15 cellular contexts compared by ENCODE assay signal in genomic region chr4:8247047-8247930, GRCh38. TPM values are rescaled to one million over a fixed set of nuclear protein-coding genes. Genes with fewer than 3 reads are reported as not detected.
DNase-seq lines count a peak whose midpoint lies in the region; ATAC-seq and TF ChIP-seq lines count a peak whose summit lies in the region.
"Had no signal": no experiment of that assay in that cellular context is flagged by ENCODE, and none has a peak within 500 bp of the region (broad histone marks: within the 10 kb centered on the region; RNA-seq: fewer than 3 reads in every experiment).

No MANE protein-coding gene starts in this region.

- H3K27me3 Mint-ChIP-seq in stimulated activated naive B cell treated with anti-CD40 and anti-IgM and Interleukin-4, amounts not matched to agents 10 μg/mL and 1 μg/mL and 100 μg/mL, for 72 hours: peaks cover 3 to 7% of the 10 kb centered on the region in 2 donors

- no peak for TF ChIP-seq EP300 in transverse colon (IDR thresholded peaks at IDR 0.05; ENCODE audit: low read depth)

- peak overlapping the region; percentile 58 for H3K27ac ChIP-seq in adipose tissue (ENCODE audit: low read depth, low read length)
- peak overlapping the region; percentile 23 to 80 (median 72) for H3K27ac ChIP-seq in heart right ventricle
- peak overlapping the region; percentile 17 to 31 for H3K27ac ChIP-seq in mucosa of rectum (ENCODE audit: low read depth in 2 of 2, low read length in 2 of 2)
- H3K27ac ChIP-seq in transverse colon: peak overlapping the region; percentile 9 to 42 (median 28)
- H3K27ac ChIP-seq: pancreas, WERI-Rb-1 had no signal

- DNase-seq in heart right ventricle: peak; percentile 58 to 75
- DNase-seq in transverse colon: peak; percentile 26
- no peak for DNase-seq in stimulated activated naive B cell treated with anti-CD40 and anti-IgM and Interleukin-4, amounts not matched to agents 10 μg/mL and 1 μg/mL and 100 μg/mL, for 72 hours
- DNase-seq in HK-2 (ENCODE audit: unreplicated experiment): no peak
- DNase-seq in retina: no peak
- DNase-seq: midbrain, NCI-H2029, NCI-H526 treated with DMSO at 0.1 percent for 48 hours, WERI-Rb-1 had no signal

- peaks cover 0 to 2% of the 10 kb centered on the region in 2 donors for H3K4me1 Mint-ChIP-seq in stimulated activated naive B cell treated with anti-CD40 and anti-IgM and Interleukin-4, amounts not matched to agents 10 μg/mL and 1 μg/mL and 100 μg/mL, for 72 hours

- no peaks in the 10 kb centered on the region for H3K9me3 Mint-ChIP-seq in stimulated activated naive B cell treated with anti-CD40 and anti-IgM and Interleukin-4, amounts not matched to agents 10 μg/mL and 1 μg/mL and 100 μg/mL, for 72 hours

- H3K27me3 ChIP-seq in heart right ventricle: no peaks in the 10 kb centered on the region
- peaks cover 0 to 4% of the 10 kb centered on the region in 2 donors for H3K27me3 ChIP-seq in mucosa of rectum (ENCODE audit: control insufficient read depth in 2 of 2, insufficient read depth in 2 of 2, low read length in 2 of 2)
- H3K27me3 ChIP-seq in transverse colon: peaks cover 3% of the 10 kb centered on the region
- H3K27me3 ChIP-seq: ascending aorta; BLaER1 treated with 17β-estradiol and CSF1 and Interleukin-3, amounts not matched to agents 10 nM and 100 nM; pancreas had no signal

- H3K9me3 ChIP-seq in heart right ventricle (no peaks in the 10 kb centered on the region), mucosa of rectum (ENCODE audit: control insufficient read depth in 2 of 2, low read length in 2 of 2) (no peaks in the 10 kb centered on the region), transverse colon (no peaks in the 10 kb centered on the region)
- H3K9me3 ChIP-seq: ascending aorta, pancreas had no signal

- peak; percentile 67 to 84 (median 77) for ATAC-seq in heart right ventricle
- no peak for ATAC-seq in stimulated activated naive B cell treated with anti-CD40 and anti-IgM and Interleukin-4, amounts not matched to agents 10 μg/mL and 1 μg/mL and 100 μg/mL, for 72 hours (replicated peaks)
- ATAC-seq in HG02884 (IDR thresholded peaks at IDR 0.05; ENCODE audit: unreplicated experiment): no peak

- 56 to 72% (median 58%) methylated on average over 31 of the region's 31 CpGs for WGBS in adipose tissue, 3 donors
- 45 to 62% methylated on average over 31 of the region's 31 CpGs for WGBS in heart right ventricle, 2 donors
- WGBS in transverse colon (ENCODE audit: low coverage in 1 of 2), 2 donors: 80% methylated on average over 23 of the region's 31 CpGs; no CpG with 5 or more reads in 1 of the 2 donors

- H3K36me3 Mint-ChIP-seq in stimulated activated naive B cell treated with anti-CD40 and anti-IgM and Interleukin-4, amounts not matched to agents 10 μg/mL and 1 μg/mL and 100 μg/mL, for 72 hours: no peaks in the 10 kb centered on the region

- H3K4me1 ChIP-seq in heart right ventricle (peaks cover 15 to 29% (median 23%) of the 10 kb centered on the region in 9 donors), mucosa of rectum (ENCODE audit: control insufficient read depth in 2 of 2, insufficient read depth in 2 of 2, low read length in 2 of 2) (peaks cover 3 to 6% of the 10 kb centered on the region in 2 donors), transverse colon (peaks cover 0 to 6% (median 4%) of the 10 kb centered on the region in 4 donors)
- H3K4me1 ChIP-seq: pancreas had no signal

- H3K36me3 ChIP-seq in heart right ventricle: no peaks in the 10 kb centered on the region
- no peaks in the 10 kb centered on the region for H3K36me3 ChIP-seq in mucosa of rectum (ENCODE audit: control insufficient read depth in 2 of 2, insufficient read depth in 2 of 2, low read length in 2 of 2)
- no peaks in the 10 kb centered on the region for H3K36me3 ChIP-seq in transverse colon
- H3K36me3 ChIP-seq: ascending aorta, pancreas, WERI-Rb-1 had no signal

- no peak overlapping the region for H3K4me3 ChIP-seq in heart right ventricle
- H3K4me3 ChIP-seq in mucosa of rectum (ENCODE audit: low read length in 2 of 2): no peak overlapping the region
- no peak overlapping the region for H3K4me3 ChIP-seq in transverse colon
- H3K4me3 ChIP-seq: ascending aorta; BLaER1 treated with 17β-estradiol and CSF1 and Interleukin-3, amounts not matched to agents 10 nM and 100 nM; pancreas had no signal

- intact Hi-C loops in heart right ventricle (cut with DNase I) (loop anchor here in 5 of 10 donors (10.0 kb wide), 1 partner anchor 348 kb away; the partner anchor contains the start of gene CPZ (in 5 of the 5)), transverse colon (cut with DNase I; ENCODE audit: low total_unique reads) (no loop called here)

- TF ChIP-seq POLR2A in transverse colon (IDR thresholded peaks at IDR 0.05): no peak

- no peak overlapping the region for H3K9ac ChIP-seq in mucosa of rectum (ENCODE audit: low read depth in 1 of 2, low read length in 2 of 2)
- H3K9ac ChIP-seq: BLaER1 treated with 17β-estradiol and CSF1 and Interleukin-3, amounts not matched to agents 10 nM and 100 nM had no signal

- no peak overlapping the region for H3K4me3 Mint-ChIP-seq in stimulated activated naive B cell treated with anti-CD40 and anti-IgM and Interleukin-4, amounts not matched to agents 10 μg/mL and 1 μg/mL and 100 μg/mL, for 72 hours

- in situ Hi-C loops in transverse colon (cut with MboI; ENCODE audit: low pct_ligation_motif_present in 1 of 4, low pct_unique_long_range_greater_than_20kb in 1 of 4, low sequenced_read_pairs in 3 of 4): loop anchor here in 2 of 4 donors (10.0 to 25.0 kb wide), 3 partner anchors 158 to 340 kb away; partner anchors contain the start of genes CPZ (in 1 of the 2) and GPR78 (in 1 of the 2)

- no peak overlapping the region for H3K27ac Mint-ChIP-seq in stimulated activated naive B cell treated with anti-CD40 and anti-IgM and Interleukin-4, amounts not matched to agents 10 μg/mL and 1 μg/mL and 100 μg/mL, for 72 hours

- TF ChIP-seq CTCF in heart right ventricle (IDR thresholded peaks at IDR 0.05) (no peak), transverse colon (IDR thresholded peaks at IDR 0.05) (no peak)

RNA-seq across cellular contexts. Expression of gene HTRA3, which starts 22.3 kb away (rescaled TPM):
- polyA plus RNA-seq in adipose tissue (10 to 100 TPM in 2 of 3 donors, 1 to 10 TPM in 1; 5.8 to 56.3 (median 41.8) TPM), heart right ventricle (10 to 100 TPM; 51.8 to 56.7 TPM)
- total RNA-seq in heart right ventricle (10 to 100 TPM; 20.2 to 82.5 (median 54.2) TPM), transverse colon (10 to 100 TPM in 1 of 4 donors, 1 to 10 TPM in 3; 1.5 to 11.9 (median 6.5) TPM)

RNA-seq across cellular contexts. Expression of gene SH3TC1, which starts 48.2 kb away (rescaled TPM):
- polyA plus RNA-seq in adipose tissue (10 to 100 TPM; 11.1 to 16.3 (median 14.2) TPM), heart right ventricle (1 to 10 TPM; 7.9 to 8.0 TPM)
- total RNA-seq in heart right ventricle (10 to 100 TPM in 7 of 10 donors, 1 to 10 TPM in 3; 7.4 to 22.8 (median 12.7) TPM), transverse colon (10 to 100 TPM; 15.0 to 78.6 (median 41.4) TPM)

Comparison
In these comparisons a context has a peak if more than half of its experiments do, and no peak if none do; other contexts are left out.
1. ATAC-seq: peak in heart right ventricle (8 of 8); none in stimulated activated naive B cell treated with anti-CD40 and anti-IgM and Interleukin-4, amounts not matched to agents 10 μg/mL and 1 μg/mL and 100 μg/mL, for 72 hours (0 of 2) and HG02884 (single experiment).
2. DNase-seq: peak in heart right ventricle (2 of 2) and transverse colon (single experiment); none in stimulated activated naive B cell treated with anti-CD40 and anti-IgM and Interleukin-4, amounts not matched to agents 10 μg/mL and 1 μg/mL and 100 μg/mL, for 72 hours (single experiment), HK-2 (single experiment) and retina (single experiment).
3. Peak in every context shown above with its lines, with median percentiles within 50 percentile points of each other: H3K27ac ChIP-seq.